Comparison of ENCODE assay signal across 15 cellular contexts in genomic region chr20:1402149-1402548, GRCh38. TPM values are rescaled to one million over a fixed set of nuclear protein-coding genes. Genes with fewer than 3 reads are reported as not detected.
DNase-seq lines count a peak whose midpoint lies in the region; ATAC-seq and TF ChIP-seq lines count a peak whose summit lies in the region.
"Had no signal": no experiment of that assay in that cellular context is flagged by ENCODE, and none has a peak within 500 bp of the region (broad histone marks: within the 10 kb centered on the region; RNA-seq: fewer than 3 reads in every experiment).

No MANE protein-coding gene starts in this region.

- DNase-seq in HCEC 1CT (peak; percentile 55), SK-MEL-5 (ENCODE audit: low read depth, low spot score) (peak; percentile 90), fibroblast of villous mesenchyme (ENCODE audit: low read depth) (peak; percentile 67), ureter (ENCODE audit: low spot score) (peak; percentile 22), NCI-H2227 (lab: John Stamatoyannopoulos, UW; ENCODE audit: unreplicated experiment) (no peak)
- DNase-seq: activated gamma-delta T cell, anterior cingulate cortex, BE2C, NCI-H1436 treated with DMSO at 0.1 percent for 48 hours, NCI-H345, SHP77, T-helper 17 cell had no signal

- no peak for TF ChIP-seq CTCF in fibroblast of villous mesenchyme (IDR thresholded peaks at IDR 0.05; ENCODE audit: insufficient read depth, low read depth, low read length)

- H3K4me3 ChIP-seq in fibroblast of villous mesenchyme (ENCODE audit: low read depth, low read length): no peak overlapping the region
- H3K4me3 ChIP-seq: thoracic aorta had no signal

- in situ Hi-C loops in SK-MEL-5 (cut with HindIII; ENCODE audit: low pct_unique_long_range_greater_than_20kb, low sequenced_read_pairs): no loop called here

- no peak for ATAC-seq in HG03139 (IDR thresholded peaks at IDR 0.05; ENCODE audit: unreplicated experiment)
- no peak for ATAC-seq in GM19395 (IDR thresholded peaks at IDR 0.05; ENCODE audit: unreplicated experiment)
- ATAC-seq: T-helper 17 cell had no signal

RNA-seq across cellular contexts. Expression of gene FKBP1A, which starts 9.3 kb away (rescaled TPM):
- 219 and 227 TPM in 2 replicates for total RNA-seq in SK-MEL-5 (2014; rRNA removed; shearing (Covaris generic))
- 1,255 and 1,259 TPM in 2 replicates for polyA plus RNA-seq in SK-MEL-5 (2015; cell fraction: cytosol; rRNA removed)
- 193 and 209 TPM in 2 replicates for polyA plus RNA-seq in SK-MEL-5 (2015; cell fraction: nucleus; rRNA removed)
- total RNA-seq in fibroblast of villous mesenchyme (120 and 172 TPM in 2 replicates), ureter (260 TPM)
